19 cellular contexts compared by ENCODE assay signal in the genomic region with DNA sequence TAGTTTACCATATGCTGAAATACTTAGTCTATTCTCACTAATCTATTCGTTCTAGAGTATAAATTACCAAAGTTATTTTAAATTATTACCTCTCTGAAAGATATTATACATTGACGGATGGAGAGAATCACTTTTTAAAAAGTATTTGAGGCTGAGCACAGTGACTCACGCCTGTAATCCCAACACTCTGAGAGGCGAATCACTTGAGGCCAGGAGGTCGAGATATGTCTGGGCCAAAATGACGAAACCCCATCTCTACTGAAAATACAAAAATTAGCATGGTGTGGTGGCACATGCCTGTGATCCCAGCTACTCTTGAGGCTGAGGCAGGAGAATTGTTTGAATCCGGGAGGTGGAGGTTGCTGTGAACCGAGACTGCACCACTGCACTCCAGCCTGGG.
"Had no signal": no experiment of that assay in that cellular context is flagged by ENCODE, and none has a peak within 500 bp of the region (broad histone marks: within the 10 kb centered on the region; RNA-seq: fewer than 3 reads in every experiment).

No MANE protein-coding gene starts in this region.

- DNase-seq: Karpas-422, KG1, MG63, NCI-H1092 treated with DMSO at 0.1 percent for 48 hours, NCI-H1436, NCI-H187, NCI-H2029, NCI-H2081 treated with DMSO at 0.1 percent for 48 hours, NCI-H2171, NCI-H226, NCI-H446, NCI-H510A, NCI-H524 treated with DMSO at 0.1 percent for 48 hours, NCI-H69, NCI-H774, SHP77, SK-N-SH, SW 1271 had no signal

- H3K27me3 ChIP-seq: MG63 had no signal

- H3K27ac ChIP-seq: RWPE1 had no signal

- H3K9me3 ChIP-seq: MG63, SK-N-SH had no signal

- H3K4me3 ChIP-seq: MG63 had no signal

- H3K36me3 ChIP-seq: MG63 had no signal
